ENCODE assay signal across 1 cellular context in genomic region chr15:83844742-83845141, GRCh38.
TF ChIP-seq lines count a peak whose summit lies in the region.

No MANE protein-coding gene starts in this region.

TF ChIP-seq in HepG2, 621 proteins besides CTCF, POLR2A, EP300 and RAD21 (continued from another document):
- no peak for TF ChIP-seq SNAPC4 (CRISPR knock-in tag; IDR thresholded peaks at IDR 0.05)
- no peak for TF ChIP-seq PAF1 (CRISPR knock-in tag; IDR thresholded peaks at IDR 0.05)
- TF ChIP-seq ZNF615 (CRISPR knock-in tag; IDR thresholded peaks at IDR 0.05; ENCODE audit: borderline replicate concordance), result no peak
- TF ChIP-seq, protein P1, sequence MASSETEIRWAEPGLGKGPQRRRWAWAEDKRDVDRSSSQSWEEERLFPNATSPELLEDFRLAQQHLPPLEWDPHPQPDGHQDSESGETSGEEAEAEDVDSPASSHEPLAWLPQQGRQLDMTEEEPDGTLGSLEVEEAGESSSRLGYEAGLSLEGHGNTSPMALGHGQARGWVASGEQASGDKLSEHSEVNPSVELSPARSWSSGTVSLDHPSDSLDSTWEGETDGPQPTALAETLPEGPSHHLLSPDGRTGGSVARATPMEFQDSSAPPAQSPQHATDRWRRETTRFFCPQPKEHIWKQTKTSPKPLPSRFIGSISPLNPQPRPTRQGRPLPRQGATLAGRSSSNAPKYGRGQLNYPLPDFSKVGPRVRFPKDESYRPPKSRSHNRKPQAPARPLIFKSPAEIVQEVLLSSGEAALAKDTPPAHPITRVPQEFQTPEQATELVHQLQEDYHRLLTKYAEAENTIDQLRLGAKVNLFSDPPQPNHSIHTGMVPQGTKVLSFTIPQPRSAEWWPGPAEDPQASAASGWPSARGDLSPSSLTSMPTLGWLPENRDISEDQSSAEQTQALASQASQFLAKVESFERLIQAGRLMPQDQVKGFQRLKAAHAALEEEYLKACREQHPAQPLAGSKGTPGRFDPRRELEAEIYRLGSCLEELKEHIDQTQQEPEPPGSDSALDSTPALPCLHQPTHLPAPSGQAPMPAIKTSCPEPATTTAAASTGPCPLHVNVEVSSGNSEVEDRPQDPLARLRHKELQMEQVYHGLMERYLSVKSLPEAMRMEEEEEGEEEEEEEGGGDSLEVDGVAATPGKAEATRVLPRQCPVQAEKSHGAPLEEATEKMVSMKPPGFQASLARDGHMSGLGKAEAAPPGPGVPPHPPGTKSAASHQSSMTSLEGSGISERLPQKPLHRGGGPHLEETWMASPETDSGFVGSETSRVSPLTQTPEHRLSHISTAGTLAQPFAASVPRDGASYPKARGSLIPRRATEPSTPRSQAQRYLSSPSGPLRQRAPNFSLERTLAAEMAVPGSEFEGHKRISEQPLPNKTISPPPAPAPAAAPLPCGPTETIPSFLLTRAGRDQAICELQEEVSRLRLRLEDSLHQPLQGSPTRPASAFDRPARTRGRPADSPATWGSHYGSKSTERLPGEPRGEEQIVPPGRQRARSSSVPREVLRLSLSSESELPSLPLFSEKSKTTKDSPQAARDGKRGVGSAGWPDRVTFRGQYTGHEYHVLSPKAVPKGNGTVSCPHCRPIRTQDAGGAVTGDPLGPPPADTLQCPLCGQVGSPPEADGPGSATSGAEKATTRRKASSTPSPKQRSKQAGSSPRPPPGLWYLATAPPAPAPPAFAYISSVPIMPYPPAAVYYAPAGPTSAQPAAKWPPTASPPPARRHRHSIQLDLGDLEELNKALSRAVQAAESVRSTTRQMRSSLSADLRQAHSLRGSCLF (CRISPR knock-in tag; IDR thresholded peaks at IDR 0.05; ENCODE audit: borderline replicate concordance), result no peak
- TF ChIP-seq BCL6 (CRISPR knock-in tag; IDR thresholded peaks at IDR 0.05), result no peak
- no peak for TF ChIP-seq ZNF770 (CRISPR knock-in tag; IDR thresholded peaks at IDR 0.05)
- no peak for TF ChIP-seq SP1 (IDR thresholded peaks at IDR 0.05)
- no peak for TF ChIP-seq SP1 (CRISPR knock-in tag; IDR thresholded peaks at IDR 0.05)
- TF ChIP-seq ZNF556 (CRISPR knock-in tag; IDR thresholded peaks at IDR 0.05; ENCODE audit: borderline replicate concordance), result no peak
- TF ChIP-seq ZNF431 (CRISPR knock-in tag; IDR thresholded peaks at IDR 0.05; ENCODE audit: borderline replicate concordance, low read depth), result no peak
- TF ChIP-seq ZNF234 (CRISPR knock-in tag; conservative IDR thresholded peaks at IDR 0.05), result no peak
- no peak for TF ChIP-seq SOX13 (IDR thresholded peaks at IDR 0.05)
- TF ChIP-seq SOX13 (CRISPR knock-in tag; conservative IDR thresholded peaks at IDR 0.05 in 1 of 2, IDR thresholded peaks at IDR 0.05 in 1 of 2), result no peak
